ENCODE assay signal across 9 cellular contexts in the genomic region with DNA sequence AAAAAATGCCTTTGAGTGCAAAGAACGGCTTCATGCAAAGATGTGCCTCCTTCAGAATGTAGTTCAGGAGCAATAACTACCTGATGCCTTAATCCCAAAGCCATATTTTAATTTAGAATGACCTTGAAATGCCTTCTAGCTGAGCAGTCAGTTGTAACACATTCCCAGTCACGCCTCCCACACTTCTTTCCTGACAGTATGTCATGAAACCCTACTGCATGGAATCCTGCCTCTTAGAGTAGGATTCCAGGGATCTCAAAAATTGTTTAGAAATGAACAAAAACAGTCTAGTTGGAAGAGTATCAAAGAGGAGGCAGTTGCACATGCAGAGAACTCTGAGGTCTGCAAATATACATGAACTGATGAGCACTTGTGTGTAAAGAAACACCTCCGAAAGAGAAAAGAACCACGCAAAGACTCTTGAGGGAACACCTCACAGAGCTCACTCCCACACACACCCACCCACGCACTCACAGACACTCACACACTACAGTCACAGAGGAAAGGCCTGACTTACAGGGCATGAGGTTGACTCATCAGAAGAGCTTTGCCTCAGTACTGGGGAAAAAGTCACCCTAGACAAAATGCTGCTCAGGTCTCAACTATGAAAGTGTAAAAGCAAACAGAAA.
DNase-seq lines count a peak whose midpoint lies in the region; ATAC-seq and TF ChIP-seq lines count a peak whose summit lies in the region.
"Had no signal": no experiment of that assay in that cellular context is flagged by ENCODE, and none has a peak within 500 bp of the region (broad histone marks: within the 10 kb centered on the region; RNA-seq: fewer than 3 reads in every experiment).

No MANE protein-coding gene starts in this region.

- no peak overlapping the region for H3K4me2 ChIP-seq in HCT116 (ENCODE audit: low read length)

- no peak overlapping the region for H3K9ac ChIP-seq in HCT116 (ENCODE audit: low read length)

- TF ChIP-seq RAD21 in HCT116 (IDR thresholded peaks at IDR 0.05; ENCODE audit: low read depth): no peak

- no TSS peak for BruUV-seq in HCT116 (replicated peaks; lab: Mats Ljungman, UMichigan)

- no peak overlapping the region for H3K27ac ChIP-seq in HCT116 (ENCODE audit: low read depth, low read length)
- no peak overlapping the region for H3K27ac ChIP-seq in left ventricle myocardium inferior (replicated peaks)

- POLR2A ChIA-PET in HCT116 (lab: Charles Lee): no interaction called here
- POLR2A ChIA-PET in activated CD8-positive, alpha-beta T cell treated with anti-CD3 and anti-CD28 coated beads for 36 hours (lab: Charles Lee): no interaction called here

- H3K27me3 ChIP-seq in HCT116 (ENCODE audit: insufficient read depth, low read length): no peaks in the 10 kb centered on the region
- H3K27me3 ChIP-seq in left ventricle myocardium inferior (ENCODE audit: low read depth): peaks cover 78% of the 10 kb centered on the region

- H3K4me3 ChIP-seq in HCT116 (replicated peaks in 1 of 2; ENCODE audit: low read depth in 1 of 2, low read length in 2 of 2) (no peak overlapping the region), fibroblast of villous mesenchyme (ENCODE audit: low read depth, low read length) (no peak overlapping the region), left ventricle myocardium inferior (no peak overlapping the region)

- TF ChIP-seq CTCF in HCT116 (IDR thresholded peaks at IDR 0.05 in 2 of 3, conservative IDR thresholded peaks at IDR 0.05 in 1 of 3; ENCODE audit: borderline replicate concordance in 1 of 3, insufficient read depth in 1 of 3, low read depth in 2 of 3, low read length in 2 of 3) (no peak), fibroblast of villous mesenchyme (IDR thresholded peaks at IDR 0.05; ENCODE audit: insufficient read depth, low read depth, low read length) (no peak), left ventricle myocardium inferior (IDR thresholded peaks at IDR 0.05; ENCODE audit: borderline replicate concordance) (no peak)
- TF ChIP-seq CTCF in activated CD8-positive, alpha-beta T cell treated with anti-CD3 and anti-CD28 coated beads for 36 hours (IDR thresholded peaks at IDR 0.05): no peak

- no peak overlapping the region for H3K4me3 Mint-ChIP-seq in activated CD8-positive, alpha-beta T cell treated with anti-CD3 and anti-CD28 coated beads for 36 hours
- H3K4me3 Mint-ChIP-seq: T-helper 1 cell treated with Interleukin-12 subunit alpha and Interleukin-12 subunit beta and Interleukin-4 antibody, amounts not matched to agents 30 μg/mL and 1 μg/mL, for 36 hours had no signal

- RAD21 ChIA-PET in HCT116 (lab: Charles Lee; ENCODE audit: low non-redundant PET in 1 of 2, low total read pairs in 2 of 2, uncharacterized antibody in 2 of 2, unreplicated experiment in 2 of 2): no interaction called here

- peak overlapping the region; percentile 46 for H3K27ac Mint-ChIP-seq in activated CD8-positive, alpha-beta T cell treated with anti-CD3 and anti-CD28 coated beads for 36 hours
- H3K27ac Mint-ChIP-seq: T-helper 1 cell treated with Interleukin-12 subunit alpha and Interleukin-12 subunit beta and Interleukin-4 antibody, amounts not matched to agents 30 μg/mL and 1 μg/mL, for 36 hours had no signal

- DNase-seq in HCT116 (ENCODE audit: low read depth, low spot score): no peak
- peak; percentile 90 for DNase-seq in activated CD8-positive, alpha-beta T cell treated with anti-CD3 and anti-CD28 coated beads for 36 hours
- peak; percentile 83 for DNase-seq in fibroblast of villous mesenchyme (ENCODE audit: low read depth)
- peak; percentile 36 for DNase-seq in stimulated activated CD8-positive, alpha-beta memory T cell treated with anti-CD3 and anti-CD28 coated beads, Interleukin-15, amount 100 ng/mL, for 24 hours (ENCODE audit: low read depth)
- DNase-seq in left ventricle myocardium inferior: no peak
- no peak for DNase-seq in SKM-1 treated with dmso at 0.1 percent for 144 hours (lab: John Stamatoyannopoulos, UW; ENCODE audit: unreplicated experiment)

- H3K79me2 ChIP-seq in HCT116 (ENCODE audit: insufficient read depth, low read length): no peaks in the 10 kb centered on the region

- H3K9me3 ChIP-seq in HCT116 (ENCODE audit: control insufficient read depth in 1 of 2, insufficient read depth in 1 of 2, low read depth in 1 of 2, low read length in 2 of 2) (no peaks in the 10 kb centered on the region), left ventricle myocardium inferior (replicated peaks) (no peaks in the 10 kb centered on the region)

- intact Hi-C loops in HCT116 (cut with micrococcal nuclease) (no loop called here), left ventricle myocardium inferior (cut with micrococcal nuclease) (no loop called here)
- intact Hi-C loops in activated CD8-positive, alpha-beta T cell treated with anti-CD3 and anti-CD28 coated beads for 36 hours (cut with micrococcal nuclease): no loop called here

- H3K4me1 ChIP-seq in HCT116 (ENCODE audit: control insufficient read depth in 1 of 2, insufficient read depth in 2 of 2, low read length in 2 of 2) (peaks cover 0 to 6% of the 10 kb centered on the region in 2 experiments; a peak in 1 of 4 replicates), left ventricle myocardium inferior (no peaks in the 10 kb centered on the region)

- no peak for ATAC-seq in HCT116
- ATAC-seq in activated CD8-positive, alpha-beta T cell treated with anti-CD3 and anti-CD28 coated beads for 36 hours: peak; percentile 84
- no peak for ATAC-seq in HG03175 (IDR thresholded peaks at IDR 0.05; ENCODE audit: unreplicated experiment)
- ATAC-seq in HG03196 (IDR thresholded peaks at IDR 0.05; ENCODE audit: unreplicated experiment): no peak

- H2AFZ ChIP-seq in HCT116 (ENCODE audit: low read depth, low read length, poor library complexity, severe bottlenecking): no peak overlapping the region

- CTCF ChIA-PET in HCT116 (lab: Charles Lee): interaction anchor here (1.3 to 1.6 kb wide), 3 partner anchors 12 to 162 kb away, joined by 3 to 4 read pairs (median 3); no protein-coding TSS in a partner anchor
- CTCF ChIA-PET in activated CD8-positive, alpha-beta T cell treated with anti-CD3 and anti-CD28 coated beads for 36 hours (lab: Charles Lee): interaction anchor here (0.7 to 7.7 kb wide), 10 partner anchors 10 to 233 kb away, joined by 3 to 63 read pairs (median 4); no protein-coding TSS in a partner anchor

- TF ChIP-seq POLR2A in HCT116 (IDR thresholded peaks at IDR 0.05; ENCODE audit: borderline replicate concordance, extremely low read depth, insufficient read depth, insufficient read length): no peak

- H3K4me1 Mint-ChIP-seq in activated CD8-positive, alpha-beta T cell treated with anti-CD3 and anti-CD28 coated beads for 36 hours (ENCODE audit: low read depth): peaks cover 40% of the 10 kb centered on the region

- H3K9me3 Mint-ChIP-seq in activated CD8-positive, alpha-beta T cell treated with anti-CD3 and anti-CD28 coated beads for 36 hours: no peaks in the 10 kb centered on the region
- H3K9me3 Mint-ChIP-seq: T-helper 1 cell treated with Interleukin-12 subunit alpha and Interleukin-12 subunit beta and Interleukin-4 antibody, amounts not matched to agents 30 μg/mL and 1 μg/mL, for 36 hours had no signal

- H3K36me3 Mint-ChIP-seq in activated CD8-positive, alpha-beta T cell treated with anti-CD3 and anti-CD28 coated beads for 36 hours (ENCODE audit: low read depth): no peaks in the 10 kb centered on the region

- no peaks in the 10 kb centered on the region for H3K27me3 Mint-ChIP-seq in activated CD8-positive, alpha-beta T cell treated with anti-CD3 and anti-CD28 coated beads for 36 hours

- H4K20me1 ChIP-seq in HCT116 (ENCODE audit: insufficient read depth): no peaks in the 10 kb centered on the region

- no peaks in the 10 kb centered on the region for H3K36me3 ChIP-seq in HCT116 (ENCODE audit: control insufficient read depth in 1 of 2, insufficient read depth in 2 of 2, low read length in 2 of 2)
- no peaks in the 10 kb centered on the region for H3K36me3 ChIP-seq in left ventricle myocardium inferior

- no peaks in the 10 kb centered on the region for H3K9me2 ChIP-seq in HCT116 (ENCODE audit: insufficient read depth)

TF ChIP-seq in HCT116, 20 proteins besides CTCF, POLR2A, EP300 and RAD21:
- no peak for TF ChIP-seq POLR2AphosphoS5 (IDR thresholded peaks at IDR 0.05; ENCODE audit: low read depth, low read length)
- TF ChIP-seq SP1 (IDR thresholded peaks at IDR 0.05; ENCODE audit: low read depth): no peak
- peak; percentile 31; the same call in 1 of the 2 replicates for TF ChIP-seq EGR1 (IDR thresholded peaks at IDR 0.05; ENCODE audit: low read depth)

Comparison
In these comparisons a context has a peak if more than half of its experiments do, and no peak if none do; other contexts are left out.
1. DNase-seq: peak in activated CD8-positive, alpha-beta T cell treated with anti-CD3 and anti-CD28 coated beads for 36 hours (single experiment), fibroblast of villous mesenchyme (single experiment) and stimulated activated CD8-positive, alpha-beta memory T cell treated with anti-CD3 and anti-CD28 coated beads, Interleukin-15, amount 100 ng/mL, for 24 hours (single experiment); none in HCT116 (single experiment), left ventricle myocardium inferior (single experiment) and SKM-1 treated with dmso at 0.1 percent for 144 hours (single experiment).